In the genomic region with DNA sequence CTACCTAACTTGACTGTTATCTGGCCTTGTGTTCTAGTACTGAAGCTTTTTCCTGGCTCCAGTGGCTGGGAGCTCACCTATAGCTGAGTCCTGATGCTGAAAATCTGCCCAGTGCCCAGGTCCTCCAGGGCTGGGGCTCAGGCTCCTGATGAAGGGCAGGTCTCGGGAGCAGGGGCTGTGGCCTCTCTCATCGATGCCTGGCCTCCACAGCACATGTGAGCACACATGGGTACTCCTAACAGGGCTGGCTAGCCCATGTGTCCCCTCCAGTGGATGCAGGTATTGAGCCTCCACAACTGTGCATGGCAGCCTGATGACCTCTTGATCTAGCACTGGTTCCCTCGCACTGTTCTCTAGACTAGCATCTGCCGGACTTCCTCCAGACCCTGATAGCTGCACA, we compare ENCODE assay signal across 21 cellular contexts.
DNase-seq lines count a peak whose midpoint lies in the region; ATAC-seq lines count a peak whose summit lies in the region.
"Had no signal": no experiment of that assay in that cellular context is flagged by ENCODE, and none has a peak within 500 bp of the region (broad histone marks: within the 10 kb centered on the region; RNA-seq: fewer than 3 reads in every experiment).

No MANE protein-coding gene starts in this region.

- H3K27me3 Mint-ChIP-seq in activated T-cell treated with anti-CD3 and anti-CD28 coated beads, Interleukin-2, amount 50 U/mL, for 24 hours = no peaks in the 10 kb centered on the region

- peaks cover 17 to 79% (median 67%) of the 10 kb centered on the region in 5 donors for H3K4me1 ChIP-seq in subcutaneous abdominal adipose tissue (ENCODE audit: control insufficient read depth in 5 of 5, insufficient read depth in 5 of 5, low read length in 5 of 5)
- H3K4me1 ChIP-seq: adrenal gland had no signal

- H3K9me3 ChIP-seq in subcutaneous abdominal adipose tissue (ENCODE audit: control insufficient read depth in 5 of 5, low read length in 5 of 5) = no peaks in the 10 kb centered on the region
- H3K9me3 ChIP-seq: adrenal gland, mucosa of descending colon had no signal

- ATAC-seq in HG03280 (IDR thresholded peaks at IDR 0.05; ENCODE audit: unreplicated experiment) = no peak
- no peak for ATAC-seq in HG02870 (IDR thresholded peaks at IDR 0.05; ENCODE audit: unreplicated experiment)
- ATAC-seq: CD8-positive, alpha-beta T cell; mucosa of descending colon; SK-N-SH treated with all-trans-retinoic acid at 6 μM for 48 hours had no signal

- peaks cover 92% of the 10 kb centered on the region for H3K36me3 Mint-ChIP-seq in activated T-cell treated with anti-CD3 and anti-CD28 coated beads, Interleukin-2, amount 50 U/mL, for 24 hours (ENCODE audit: low read depth)

- H3K27ac Mint-ChIP-seq in activated T-cell treated with anti-CD3 and anti-CD28 coated beads, Interleukin-2, amount 50 U/mL, for 24 hours = peak overlapping the region; percentile 67

- H3K4me3 Mint-ChIP-seq in activated T-cell treated with anti-CD3 and anti-CD28 coated beads, Interleukin-2, amount 50 U/mL, for 24 hours = no peak overlapping the region
- H3K4me3 Mint-ChIP-seq: CD8-positive, alpha-beta T cell had no signal

- H3K4me1 Mint-ChIP-seq in activated T-cell treated with anti-CD3 and anti-CD28 coated beads, Interleukin-2, amount 50 U/mL, for 24 hours (ENCODE audit: low read depth) = peaks cover 13% of the 10 kb centered on the region

- no peak for DNase-seq in activated T-cell treated with anti-CD3 and anti-CD28 coated beads, Interleukin-2, amount 50 U/mL, for 24 hours
- DNase-seq in activated T-cell treated with anti-CD3 and anti-CD28 coated beads, Interleukin-2, amount 50 U/mL, for 48 hours = no peak
- DNase-seq in caudate nucleus (lab: John Stamatoyannopoulos, UW) (no peak), SW 1271 (lab: John Stamatoyannopoulos, UW) (no peak)
- DNase-seq: activated CD4-positive, alpha-beta T cell treated with anti-CD3 and anti-CD28 coated beads for 48 hours; activated T-cell treated with anti-CD3 and anti-CD28 coated beads, Interleukin-2, amount 50 U/mL, for 1 hour; adrenal gland; CD8-positive, alpha-beta T cell; DND-41; foreskin fibroblast; H7; mucosa of descending colon; MV-4-11; NCI-H2029 treated with DMSO at 0.1 percent for 48 hours; NCI-H524 treated with DMSO at 0.1 percent for 48 hours; small intestine had no signal

- peaks cover 0 to 92% (median 76%) of the 10 kb centered on the region in 5 donors for H3K36me3 ChIP-seq in subcutaneous abdominal adipose tissue (ENCODE audit: control insufficient read depth in 5 of 5, insufficient read depth in 5 of 5, low read length in 5 of 5)

- peak overlapping the region; percentile 28 for H3K27ac ChIP-seq in caudate nucleus (ENCODE audit: low read depth, low read length)
- peak overlapping the region; percentile 76 for H3K27ac ChIP-seq in layer of hippocampus (ENCODE audit: low read depth, low read length)
- H3K27ac ChIP-seq in subcutaneous abdominal adipose tissue (ENCODE audit: low read depth, low read length) = peak overlapping the region; percentile 89

- H3K9me3 Mint-ChIP-seq in activated T-cell treated with anti-CD3 and anti-CD28 coated beads, Interleukin-2, amount 50 U/mL, for 24 hours = no peaks in the 10 kb centered on the region
- H3K9me3 Mint-ChIP-seq: CD8-positive, alpha-beta T cell had no signal

- H3K9ac ChIP-seq in subcutaneous abdominal adipose tissue (ENCODE audit: low read length in 5 of 5) = peak overlapping the region in 1 of 5 donors; percentile 12

- no peak overlapping the region for H3K4me3 ChIP-seq in subcutaneous abdominal adipose tissue (ENCODE audit: low read depth in 1 of 5, low read length in 5 of 5)
- H3K4me3 ChIP-seq: adrenal gland, mucosa of descending colon had no signal

- no peaks in the 10 kb centered on the region for H3K27me3 ChIP-seq in layer of hippocampus (ENCODE audit: control insufficient read depth, insufficient read depth, low read length)
- no peaks in the 10 kb centered on the region for H3K27me3 ChIP-seq in subcutaneous abdominal adipose tissue (ENCODE audit: control insufficient read depth in 5 of 5, insufficient read depth in 4 of 5, low read length in 5 of 5)
- H3K27me3 ChIP-seq: adrenal gland had no signal

Comparison
In these comparisons a context has a peak if more than half of its experiments do, and no peak if none do; other contexts are left out.
1. H3K27ac ChIP-seq: peak in every context shown above with its lines; median percentile 89 in subcutaneous abdominal adipose tissue; 76 in layer of hippocampus; 28 in caudate nucleus.